Comparison of ENCODE assay signal across 8 cellular contexts in genomic region chr4:4852591-4853362, GRCh38. TPM values are rescaled to one million over a fixed set of nuclear protein-coding genes. Genes with fewer than 3 reads are reported as not detected.
A peak's percentile ranks its signal among the peaks of the same experiment; 100 is the strongest.
DNase-seq lines count a peak whose midpoint lies in the region; ATAC-seq and TF ChIP-seq lines count a peak whose summit lies in the region.

No MANE protein-coding gene starts in this region.

- no peaks in the 10 kb centered on the region for H3K9me3 Mint-ChIP-seq in endodermal cell
- peaks cover 0 to 14% (median 2%) of the 10 kb centered on the region in 11 donors for H3K9me3 Mint-ChIP-seq in naive thymus-derived CD4-positive, alpha-beta T cell

- H3K4me3 ChIP-seq in endodermal cell (ENCODE audit: low read length): peak overlapping the region; percentile 81
- peak overlapping the region; percentile 43 for H3K4me3 ChIP-seq in naive thymus-derived CD4-positive, alpha-beta T cell (ENCODE audit: low read length)
- peak overlapping the region; percentile 38 to 44 for H3K4me3 ChIP-seq in vagina

- H3K4me1 Mint-ChIP-seq in endodermal cell: peaks cover 27% of the 10 kb centered on the region
- H3K4me1 Mint-ChIP-seq in naive thymus-derived CD4-positive, alpha-beta T cell: peaks cover 12 to 43% (median 33%) of the 10 kb centered on the region in 7 donors

- peak overlapping the region; percentile 42 for H3K4me3 Mint-ChIP-seq in endodermal cell
- H3K4me3 Mint-ChIP-seq in naive thymus-derived CD4-positive, alpha-beta T cell: peak overlapping the region; percentile 52 to 94 (median 82)

- 2 to 4% methylated on average over 29 to 42 of the region's 42 CpGs for whole genome bisulfite sequencing in endodermal cell (ENCODE audit: insufficient coverage in 1 of 2, insufficient read length in 1 of 2), 2 experiments

- POLR2A ChIA-PET in naive thymus-derived CD4-positive, alpha-beta T cell (lab: Charles Lee): no interaction called here

- no peak overlapping the region for H3K27ac ChIP-seq in endodermal cell (ENCODE audit: low read depth, low read length)
- H3K27ac ChIP-seq in naive thymus-derived CD4-positive, alpha-beta T cell (ENCODE audit: low read depth, low read length): no peak overlapping the region
- H3K27ac ChIP-seq in vagina: peak overlapping the region; percentile 80

- H3K9me3 ChIP-seq in endodermal cell (ENCODE audit: control insufficient read depth, low read length): no peaks in the 10 kb centered on the region
- no peaks in the 10 kb centered on the region for H3K9me3 ChIP-seq in naive thymus-derived CD4-positive, alpha-beta T cell (ENCODE audit: control insufficient read depth in 2 of 3, low read length in 3 of 3)
- no peaks in the 10 kb centered on the region for H3K9me3 ChIP-seq in vagina

- peak; percentile 67 for ATAC-seq in GM21390 (IDR thresholded peaks at IDR 0.05; ENCODE audit: unreplicated experiment)
- ATAC-seq in naive thymus-derived CD4-positive, alpha-beta T cell: peak; percentile 45
- ATAC-seq in HG03095 (IDR thresholded peaks at IDR 0.05; ENCODE audit: unreplicated experiment): no peak

- peaks cover 99% of the 10 kb centered on the region for H3K27me3 Mint-ChIP-seq in endodermal cell (ENCODE audit: insufficient read depth)
- H3K27me3 Mint-ChIP-seq in naive thymus-derived CD4-positive, alpha-beta T cell: peaks cover 50 to 90% (median 61%) of the 10 kb centered on the region in 5 donors

- DNase-seq in CD1c-positive myeloid dendritic cell (ENCODE audit: extremely low spot score) (peak; percentile 53), SW480 (ENCODE audit: low spot score) (peak; percentile 24), endodermal cell (peak; percentile 88), vagina (ENCODE audit: extremely low spot score in 2 of 2) (peak in 1 of 2 donors; percentile 93), NCI-H1436 (lab: John Stamatoyannopoulos, UW) (no peak)
- DNase-seq in naive thymus-derived CD4-positive, alpha-beta T cell: no peak

- no peaks in the 10 kb centered on the region for H3K36me3 Mint-ChIP-seq in endodermal cell (ENCODE audit: low read depth)
- peaks cover 0 to 3% (median 2%) of the 10 kb centered on the region in 5 donors for H3K36me3 Mint-ChIP-seq in naive thymus-derived CD4-positive, alpha-beta T cell

- no peak overlapping the region for H3K9ac ChIP-seq in endodermal cell (ENCODE audit: extremely low read depth, low read length, poor library complexity, severe bottlenecking)

- H3K36me3 ChIP-seq in endodermal cell (ENCODE audit: control insufficient read depth, insufficient read depth, low read length) (no peaks in the 10 kb centered on the region), vagina (no peaks in the 10 kb centered on the region)
- no peaks in the 10 kb centered on the region for H3K36me3 ChIP-seq in naive thymus-derived CD4-positive, alpha-beta T cell (ENCODE audit: control insufficient read depth in 2 of 3, insufficient read depth in 3 of 3, low read length in 3 of 3)

- CTCF ChIA-PET in naive thymus-derived CD4-positive, alpha-beta T cell (lab: Charles Lee): no interaction called here

- TF ChIP-seq CTCF in endodermal cell (conservative IDR thresholded peaks at IDR 0.05) (peak; percentile 83), vagina (IDR thresholded peaks at IDR 0.05) (peak in 1 of 3 experiments; percentile 46)

- intact Hi-C loops in naive thymus-derived CD4-positive, alpha-beta T cell (cut with micrococcal nuclease): loop anchor here in 1 of 2 donors (10.0 kb wide), 1 partner anchor 1042 kb away; the partner anchor contains the start of gene CRMP1
- intact Hi-C loops in vagina (cut with DNase I): loop anchor here (10.0 kb wide), 1 partner anchor 358 kb away; no protein-coding TSS in a partner anchor

- H3K27me3 ChIP-seq in endodermal cell (ENCODE audit: control insufficient read depth, insufficient read depth, low read length, poor library complexity, severe bottlenecking) (peaks cover 96% of the 10 kb centered on the region), vagina (peaks cover 1% of the 10 kb centered on the region)
- peaks cover 8 to 10% of the 10 kb centered on the region in 2 donors for H3K27me3 ChIP-seq in naive thymus-derived CD4-positive, alpha-beta T cell (ENCODE audit: control insufficient read depth in 2 of 2, insufficient read depth in 2 of 2, low read length in 2 of 2)

- H3K4me1 ChIP-seq in endodermal cell (ENCODE audit: control insufficient read depth, insufficient read depth, low read length) (peaks cover 5% of the 10 kb centered on the region), vagina (peaks cover 32% of the 10 kb centered on the region)
- H3K4me1 ChIP-seq in naive thymus-derived CD4-positive, alpha-beta T cell (ENCODE audit: control insufficient read depth in 2 of 2, insufficient read depth in 2 of 2, low read length in 2 of 2): peaks cover 3 to 4% of the 10 kb centered on the region in 2 donors

- peak in 1 of 2 donors; percentile 24 for TF ChIP-seq POLR2A in vagina (IDR thresholded peaks at IDR 0.05)

- no peak overlapping the region for H3K27ac Mint-ChIP-seq in endodermal cell
- peak overlapping the region in 1 of 9 donors; percentile 58 for H3K27ac Mint-ChIP-seq in naive thymus-derived CD4-positive, alpha-beta T cell

RNA-seq across cellular contexts. Expression of gene MSX1, which starts 6.7 kb away (rescaled TPM):
- total RNA-seq in endodermal cell: 1 to 10 TPM in 1 of 2 donors, under 1 TPM in 1; 0.46 to 1.3 TPM
- 60.2 TPM for polyA plus RNA-seq in endodermal cell (2013, experiment 1 of 2)
- 43.4 TPM for polyA plus RNA-seq in endodermal cell (2013, experiment 2 of 2)
- not detected for total RNA-seq in naive thymus-derived CD4-positive, alpha-beta T cell
- polyA plus RNA-seq in naive thymus-derived CD4-positive, alpha-beta T cell: not detected
- 31.4 TPM for total RNA-seq in vagina

Comparison
In these comparisons a context has a peak if more than half of its experiments do, and no peak if none do; other contexts are left out.
1. DNase-seq: peak in CD1c-positive myeloid dendritic cell (single experiment), SW480 (single experiment) and endodermal cell (single experiment); none in naive thymus-derived CD4-positive, alpha-beta T cell (0 of 9) and NCI-H1436 (single experiment).
2. RNA of gene MSX1, which starts 6.7 kb away (total RNA-seq): 31.4 TPM in vagina (single experiment); 0.46 to 1.3 TPM in endodermal cell and not detected in naive thymus-derived CD4-positive, alpha-beta T cell; every median in the first group is over 10 times any median in the second.
3. Peak in every context shown above with its lines, with median percentiles within 50 percentile points of each other: H3K4me3 ChIP-seq.